ENCODE assay signal across 16 cellular contexts in genomic region chr15:27045796-27046195, GRCh38.
DNase-seq lines count a peak whose midpoint lies in the region; ATAC-seq lines count a peak whose summit lies in the region.
"Had no signal": no experiment of that assay in that cellular context is flagged by ENCODE, and none has a peak within 500 bp of the region (broad histone marks: within the 10 kb centered on the region; RNA-seq: fewer than 3 reads in every experiment).

No MANE protein-coding gene starts in this region.

- DNase-seq in NCI-H345 (lab: John Stamatoyannopoulos, UW) (peak; percentile 44), NCI-H345 treated with DMSO at 0.1 percent for 48 hours (lab: John Stamatoyannopoulos, UW; ENCODE audit: unreplicated experiment) (no peak), NCI-H774 (lab: John Stamatoyannopoulos, UW) (peak; percentile 12), islet precursor cell (peak; percentile 32), putamen (ENCODE audit: low spot score) (peak; percentile 26), inferior parietal cortex (ENCODE audit: extremely low spot score) (no peak)
- no peak for DNase-seq in activated CD8-positive, alpha-beta memory T cell treated with anti-CD3 and anti-CD28 coated beads for 24 hours
- DNase-seq: ACHN; BE2C; C1 segment of cervical spinal cord; CD4-positive, CD25-positive, alpha-beta regulatory T cell; CD8-positive, alpha-beta memory T cell; COR-L47; GF-D8; HCEC 1CT had no signal

- ATAC-seq in GM19035 (IDR thresholded peaks at IDR 0.05; ENCODE audit: unreplicated experiment) = no peak

Comparison
In these comparisons a context has a peak if more than half of its experiments do, and no peak if none do; other contexts are left out.
1. DNase-seq: peak in NCI-H345 (single experiment), NCI-H774 (single experiment), islet precursor cell (single experiment) and putamen (single experiment); none in NCI-H345 treated with DMSO at 0.1 percent for 48 hours (single experiment), activated CD8-positive, alpha-beta memory T cell treated with anti-CD3 and anti-CD28 coated beads for 24 hours (single experiment) and inferior parietal cortex (single experiment).